Comparison of ENCODE assay signal across 27 cellular contexts in genomic region chr2:3280683-3281520, GRCh38.
DNase-seq lines count a peak whose midpoint lies in the region; ATAC-seq and TF ChIP-seq lines count a peak whose summit lies in the region.
"Had no signal": no experiment of that assay in that cellular context is flagged by ENCODE, and none has a peak within 500 bp of the region (broad histone marks: within the 10 kb centered on the region; RNA-seq: fewer than 3 reads in every experiment).

No MANE protein-coding gene starts in this region.

- peaks cover 5% of the 10 kb centered on the region for H4K20me1 ChIP-seq in osteoblast (ENCODE audit: insufficient read depth, low read length)

- intact Hi-C loops in CD8-positive, alpha-beta T cell (cut with DNase I, micrococcal nuclease): no loop called here

- H3K4me3 Mint-ChIP-seq in stimulated activated naive CD8-positive, alpha-beta T cell treated with anti-CD3 and anti-CD28 coated beads, Interleukin-15, amount 100 ng/mL, for 72 hours: no peak overlapping the region
- no peak overlapping the region for H3K4me3 Mint-ChIP-seq in CD8-positive, alpha-beta T cell
- H3K4me3 Mint-ChIP-seq: activated naive CD8-positive, alpha-beta T cell; naive thymus-derived CD8-positive, alpha-beta T cell; WTC11 had no signal

- no peaks in the 10 kb centered on the region for H3K27me3 Mint-ChIP-seq in stimulated activated naive CD8-positive, alpha-beta T cell treated with anti-CD3 and anti-CD28 coated beads, Interleukin-15, amount 100 ng/mL, for 72 hours
- no peaks in the 10 kb centered on the region for H3K27me3 Mint-ChIP-seq in CD8-positive, alpha-beta T cell (ENCODE audit: low read depth)
- H3K27me3 Mint-ChIP-seq: activated naive CD8-positive, alpha-beta T cell; naive thymus-derived CD8-positive, alpha-beta T cell had no signal

- H3K27ac ChIP-seq in osteoblast (ENCODE audit: low read depth, low read length): no peak overlapping the region
- H3K27ac ChIP-seq in CD8-positive, alpha-beta T cell (ENCODE audit: low read depth, low read length): no peak overlapping the region
- H3K27ac ChIP-seq in effector memory CD4-positive, alpha-beta T cell (ENCODE audit: insufficient read depth, low read length, poor library complexity, severe bottlenecking): no peak overlapping the region
- H3K27ac ChIP-seq: BLaER1, epithelial cell of prostate, ovary, uterus had no signal

- CTCF ChIA-PET in CD8-positive, alpha-beta T cell (lab: Charles Lee): no interaction called here

- H3K4me1 ChIP-seq in osteoblast (ENCODE audit: insufficient read depth, low read length): no peaks in the 10 kb centered on the region
- no peaks in the 10 kb centered on the region for H3K4me1 ChIP-seq in CD8-positive, alpha-beta T cell (ENCODE audit: insufficient read depth, low read length)
- no peaks in the 10 kb centered on the region for H3K4me1 ChIP-seq in effector memory CD4-positive, alpha-beta T cell (ENCODE audit: control insufficient read depth, insufficient read depth, low read length, poor library complexity, severe bottlenecking)
- H3K4me1 ChIP-seq: Caco-2 had no signal

- POLR2A ChIA-PET in CD8-positive, alpha-beta T cell (lab: Charles Lee): no interaction called here

- TF ChIP-seq CTCF in osteoblast (IDR thresholded peaks at IDR 0.05; ENCODE audit: extremely low read depth, low read depth, low read length): no peak
- TF ChIP-seq CTCF in CD8-positive, alpha-beta T cell (IDR thresholded peaks at IDR 0.05): no peak

- H3K9me3 Mint-ChIP-seq in stimulated activated naive CD8-positive, alpha-beta T cell treated with anti-CD3 and anti-CD28 coated beads, Interleukin-15, amount 100 ng/mL, for 72 hours: peaks cover 0 to 26% of the 10 kb centered on the region in 2 donors
- H3K9me3 Mint-ChIP-seq in CD8-positive, alpha-beta T cell: peaks cover 3% of the 10 kb centered on the region

- no peak for ATAC-seq in stimulated activated naive CD8-positive, alpha-beta T cell treated with anti-CD3 and anti-CD28 coated beads, Interleukin-15, amount 100 ng/mL, for 72 hours
- no peak for ATAC-seq in stimulated activated naive CD8-positive, alpha-beta T cell treated with anti-CD3 and anti-CD28 coated beads, Interleukin-15, Interleukin-2, amounts not matched to agents 100 U/mL and 50 U/mL, for 24 hours
- no peak for ATAC-seq in GM19324 (IDR thresholded peaks at IDR 0.05; ENCODE audit: low FRiP score, unreplicated experiment)
- no peak for ATAC-seq in CD8-positive, alpha-beta T cell
- ATAC-seq: heart left ventricle; naive thymus-derived CD8-positive, alpha-beta T cell; WTC11 had no signal

- peaks cover 21% of the 10 kb centered on the region for H3K4me1 Mint-ChIP-seq in stimulated activated naive CD8-positive, alpha-beta T cell treated with anti-CD3 and anti-CD28 coated beads, Interleukin-15, amount 100 ng/mL, for 72 hours
- peaks cover 3% of the 10 kb centered on the region for H3K4me1 Mint-ChIP-seq in CD8-positive, alpha-beta T cell (ENCODE audit: low read depth)

- no peaks in the 10 kb centered on the region for H3K27me3 ChIP-seq in osteoblast (ENCODE audit: insufficient read depth, low read length)
- H3K27me3 ChIP-seq in CD8-positive, alpha-beta T cell (ENCODE audit: insufficient read depth, low read length): no peaks in the 10 kb centered on the region
- H3K27me3 ChIP-seq in effector memory CD4-positive, alpha-beta T cell (replicated peaks; ENCODE audit: control insufficient read depth, insufficient read depth, low read length, poor library complexity, severe bottlenecking): no peaks in the 10 kb centered on the region
- H3K27me3 ChIP-seq: BLaER1, heart left ventricle, ovary, uterus had no signal

- H3K36me3 Mint-ChIP-seq in CD8-positive, alpha-beta T cell: peaks cover 44% of the 10 kb centered on the region

- H3K9me3 ChIP-seq in osteoblast (ENCODE audit: low read depth, low read length): no peaks in the 10 kb centered on the region
- H3K9me3 ChIP-seq in CD8-positive, alpha-beta T cell (ENCODE audit: low read length): no peaks in the 10 kb centered on the region
- no peaks in the 10 kb centered on the region for H3K9me3 ChIP-seq in effector memory CD4-positive, alpha-beta T cell (ENCODE audit: control insufficient read depth, low read length)
- H3K9me3 ChIP-seq: Caco-2, ovary, uterus had no signal

- no peak overlapping the region for H2AFZ ChIP-seq in osteoblast (ENCODE audit: low read length)

- H3K36me3 ChIP-seq in osteoblast (ENCODE audit: insufficient read depth, low read length): no peaks in the 10 kb centered on the region
- no peaks in the 10 kb centered on the region for H3K36me3 ChIP-seq in CD8-positive, alpha-beta T cell (ENCODE audit: insufficient read depth, low read length)
- H3K36me3 ChIP-seq in effector memory CD4-positive, alpha-beta T cell (ENCODE audit: control insufficient read depth, insufficient read depth, low read length): no peaks in the 10 kb centered on the region
- H3K36me3 ChIP-seq: heart left ventricle, ovary, uterus had no signal

- no peaks in the 10 kb centered on the region for H3K79me2 ChIP-seq in osteoblast (ENCODE audit: insufficient read depth, low read length)

- no peak overlapping the region for H3K4me3 ChIP-seq in osteoblast (ENCODE audit: insufficient read depth, low read length)
- H3K4me3 ChIP-seq in CD8-positive, alpha-beta T cell (ENCODE audit: low read depth, low read length): no peak overlapping the region
- H3K4me3 ChIP-seq in effector memory CD4-positive, alpha-beta T cell (ENCODE audit: insufficient read depth, low read depth, low read length, poor library complexity, severe bottlenecking): no peak overlapping the region
- H3K4me3 ChIP-seq: BLaER1, heart left ventricle, ovary, uterus had no signal

- H3K4me2 ChIP-seq in osteoblast (ENCODE audit: insufficient read depth, low read length): no peak overlapping the region
- H3K4me2 ChIP-seq: BLaER1 had no signal

- DNase-seq in stimulated activated naive CD8-positive, alpha-beta T cell treated with anti-CD3 and anti-CD28 coated beads, Interleukin-15, amount 100 ng/mL, for 72 hours: no peak
- no peak for DNase-seq in stimulated activated naive CD8-positive, alpha-beta T cell treated with anti-CD3 and anti-CD28 coated beads, Interleukin-15, Interleukin-2, amounts not matched to agents 100 U/mL and 50 U/mL, for 24 hours
- DNase-seq in glomerular visceral epithelial cell (ENCODE audit: extremely low spot score): peak; percentile 15
- peak; percentile 69 for DNase-seq in osteoblast (ENCODE audit: insufficient read length, low spot score, missing footprints)
- DNase-seq in pons (ENCODE audit: low spot score): no peak
- DNase-seq in CD8-positive, alpha-beta T cell: no peak
- no peak for DNase-seq in effector memory CD4-positive, alpha-beta T cell
- DNase-seq: activated CD4-positive, alpha-beta T cell treated with anti-CD3 and anti-CD28 coated beads, Interleukin-2, amount 50 U/mL, for 1 hour; Caco-2; cerebellar nuclear complex; DND-41; heart left ventricle; IMR-90; midbrain; naive thymus-derived CD8-positive, alpha-beta T cell; NCI-H1048; NCI-H1930; NCI-H2227 treated with DMSO at 0.1 percent for 48 hours; NCI-H748 treated with DMSO at 0.1 percent for 48 hours; SW 1271; uterus had no signal

- peak overlapping the region; percentile 13 to 68 for H3K27ac Mint-ChIP-seq in stimulated activated naive CD8-positive, alpha-beta T cell treated with anti-CD3 and anti-CD28 coated beads, Interleukin-15, amount 100 ng/mL, for 72 hours
- no peak overlapping the region for H3K27ac Mint-ChIP-seq in CD8-positive, alpha-beta T cell
- H3K27ac Mint-ChIP-seq: activated naive CD8-positive, alpha-beta T cell; WTC11 had no signal

Comparison
In these comparisons a context has a peak if more than half of its experiments do, and no peak if none do; other contexts are left out.
1. DNase-seq: peak in glomerular visceral epithelial cell (single experiment) and osteoblast (single experiment); none in stimulated activated naive CD8-positive, alpha-beta T cell treated with anti-CD3 and anti-CD28 coated beads, Interleukin-15, amount 100 ng/mL, for 72 hours (0 of 2), stimulated activated naive CD8-positive, alpha-beta T cell treated with anti-CD3 and anti-CD28 coated beads, Interleukin-15, Interleukin-2, amounts not matched to agents 100 U/mL and 50 U/mL, for 24 hours (single experiment), pons (single experiment), CD8-positive, alpha-beta T cell (0 of 7) and effector memory CD4-positive, alpha-beta T cell (0 of 3).